ENCODE assay signal across 19 cellular contexts in the genomic region with DNA sequence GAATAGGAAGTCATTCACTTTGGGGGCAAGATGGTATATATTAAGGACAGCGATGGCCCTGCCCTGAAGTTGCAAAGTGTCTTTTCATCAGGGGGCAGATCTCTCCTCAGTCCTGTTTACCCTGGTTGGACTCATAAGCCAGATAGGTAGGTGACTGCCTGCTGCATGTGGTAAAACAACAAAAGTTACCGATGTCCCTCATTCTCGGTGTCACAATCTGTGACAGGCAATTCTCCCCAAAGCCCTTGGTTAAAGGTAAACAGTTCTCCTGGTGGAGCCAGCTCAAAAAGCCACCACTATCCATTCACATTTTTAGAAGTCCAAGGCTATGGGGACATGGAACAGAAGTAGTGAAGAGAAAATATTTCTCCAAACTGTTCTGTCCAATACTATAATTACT. TPM values are rescaled to one million over a fixed set of nuclear protein-coding genes. Genes with fewer than 3 reads are reported as not detected.
A peak's percentile ranks its signal among the peaks of the same experiment; 100 is the strongest.
DNase-seq lines count a peak whose midpoint lies in the region; ATAC-seq and TF ChIP-seq lines count a peak whose summit lies in the region.
"Had no signal": no experiment of that assay in that cellular context is flagged by ENCODE, and none has a peak within 500 bp of the region (broad histone marks: within the 10 kb centered on the region; RNA-seq: fewer than 3 reads in every experiment).

No MANE protein-coding gene starts in this region.

- H3K36me3 ChIP-seq in PC-3 (ENCODE audit: low read depth, low read length), result no peaks in the 10 kb centered on the region
- no peaks in the 10 kb centered on the region for H3K36me3 ChIP-seq in esophagus muscularis mucosa
- no peaks in the 10 kb centered on the region for H3K36me3 ChIP-seq in liver (ENCODE audit: control insufficient read depth in 4 of 4, insufficient read depth in 3 of 4, low read depth in 1 of 4, low read length in 3 of 4)
- no peaks in the 10 kb centered on the region for H3K36me3 ChIP-seq in hepatocyte (replicated peaks; ENCODE audit: insufficient read depth, low read depth)
- H3K36me3 ChIP-seq: BE2C; BLaER1 treated with 17β-estradiol and CSF1 and Interleukin-3, amounts not matched to agents 10 nM and 100 nM; HAP-1 had no signal

- H3K27me3 ChIP-seq in PC-3 (ENCODE audit: low read length) (no peaks in the 10 kb centered on the region), esophagus muscularis mucosa (no peaks in the 10 kb centered on the region), liver (ENCODE audit: control insufficient read depth in 4 of 4, insufficient read depth in 4 of 4, low read length in 3 of 4) (no peaks in the 10 kb centered on the region), hepatocyte (no peaks in the 10 kb centered on the region)
- H3K27me3 ChIP-seq: BE2C; BLaER1 treated with 17β-estradiol and CSF1 and Interleukin-3, amounts not matched to agents 10 nM and 100 nM had no signal

- no peak for TF ChIP-seq CTCF in PC-3 (conservative IDR thresholded peaks at IDR 0.05; ENCODE audit: low read depth, low read length)
- TF ChIP-seq CTCF in esophagus muscularis mucosa (IDR thresholded peaks at IDR 0.05), result no peak
- TF ChIP-seq CTCF in liver (IDR thresholded peaks at IDR 0.05; ENCODE audit: low read depth, low read length, missing input control), result no peak
- no peak for TF ChIP-seq CTCF in hepatocyte (IDR thresholded peaks at IDR 0.05; ENCODE audit: poor library complexity)

- 94% methylated on average over 3 of the region's 3 CpGs for WGBS in esophagus muscularis mucosa
- WGBS in liver, result 65% methylated on average over 3 of the region's 3 CpGs
- 78% methylated on average over 3 of the region's 3 CpGs for WGBS in hepatocyte (ENCODE audit: low lambda C conversion rate, missing lambda C conversion rate)

- no peak overlapping the region for H3K4me3 ChIP-seq in PC-3 (ENCODE audit: low read length)
- H3K4me3 ChIP-seq in esophagus muscularis mucosa, result no peak overlapping the region
- no peak overlapping the region for H3K4me3 ChIP-seq in liver (ENCODE audit: low read depth in 1 of 3, low read length in 3 of 3)
- H3K4me3 ChIP-seq in hepatocyte, result no peak overlapping the region
- H3K4me3 ChIP-seq: A549; BLaER1 treated with 17β-estradiol and CSF1 and Interleukin-3, amounts not matched to agents 10 nM and 100 nM; HAP-1 had no signal

- TF ChIP-seq POLR2A in esophagus muscularis mucosa (IDR thresholded peaks at IDR 0.05; ENCODE audit: low read depth), result no peak

- no peak overlapping the region for H2AFZ ChIP-seq in PC-3 (ENCODE audit: low read length)
- H2AFZ ChIP-seq in hepatocyte, result no peak overlapping the region

- H3K79me2 ChIP-seq in PC-3 (ENCODE audit: low read length) (no peaks in the 10 kb centered on the region), hepatocyte (no peaks in the 10 kb centered on the region)

- BruUV-seq in PC-3 (replicated peaks; lab: Mats Ljungman, UMichigan), result no TSS peak

- POLR2A ChIA-PET in PC-3 (lab: Charles Lee; ENCODE audit: unreplicated experiment), result no interaction called here

- TF ChIP-seq RAD21 in liver (IDR thresholded peaks at IDR 0.05), result peak; percentile 47 to 66

- ATAC-seq in PC-3, result no peak
- ATAC-seq: A549 had no signal

- no peak for TF ChIP-seq EP300 in esophagus muscularis mucosa (IDR thresholded peaks at IDR 0.05)

- H3K9me2 ChIP-seq in PC-3 (replicated peaks; ENCODE audit: low read length) (no peaks in the 10 kb centered on the region), hepatocyte (replicated peaks; ENCODE audit: insufficient read depth) (no peaks in the 10 kb centered on the region)

- H3F3A ChIP-seq in PC-3 (ENCODE audit: low read length, unreplicated experiment), result peaks cover 4% of the 10 kb centered on the region

- H3K4me2 ChIP-seq in PC-3 (ENCODE audit: low read length) (peak overlapping the region; percentile 37), hepatocyte (no peak overlapping the region)
- H3K4me2 ChIP-seq: A549; BLaER1 treated with 17β-estradiol and CSF1 and Interleukin-3, amounts not matched to agents 10 nM and 100 nM had no signal

- H3K4me1 ChIP-seq in PC-3 (ENCODE audit: insufficient read depth, low read length) (peaks cover 36% of the 10 kb centered on the region), esophagus muscularis mucosa (peaks cover 0 to 3% (median 0%) of the 10 kb centered on the region in 4 donors), liver (ENCODE audit: control insufficient read depth in 4 of 4, insufficient read depth in 4 of 4, low read length in 3 of 4) (peaks cover 0 to 13% (median 7%) of the 10 kb centered on the region in 4 donors), hepatocyte (ENCODE audit: insufficient read depth) (no peaks in the 10 kb centered on the region)
- H3K4me1 ChIP-seq: A549, HAP-1 had no signal

- H3K27ac ChIP-seq in PC-3 (ENCODE audit: low read length), result peak overlapping the region; percentile 73
- H3K27ac ChIP-seq in esophagus muscularis mucosa (replicated peaks in 1 of 4), result no peak overlapping the region
- no peak overlapping the region for H3K27ac ChIP-seq in liver (ENCODE audit: low read depth in 1 of 2, low read length in 2 of 2)
- H3K27ac ChIP-seq in hepatocyte, result no peak overlapping the region
- H3K27ac ChIP-seq: A549; BLaER1 treated with 17β-estradiol and CSF1 and Interleukin-3, amounts not matched to agents 10 nM and 100 nM had no signal

- DNase-seq in PC-3 (no peak), esophagus muscularis mucosa (ENCODE audit: extremely low spot score) (peak; percentile 50), hepatocyte (ENCODE audit: low spot score) (no peak), DMS153 (lab: John Stamatoyannopoulos, UW) (no peak), NCI-H2107 (lab: John Stamatoyannopoulos, UW) (no peak)
- DNase-seq: 8988T; ACHN; AML-193; BE2C; CD4-positive, alpha-beta T cell; CD8-positive, alpha-beta memory T cell; DMS 273 treated with DMSO at 0.1 percent for 48 hours; GF-D8; GOT3; HFFc6 had no signal

- H4K20me1 ChIP-seq in PC-3 (ENCODE audit: low read length), result no peaks in the 10 kb centered on the region
- no peaks in the 10 kb centered on the region for H4K20me1 ChIP-seq in hepatocyte (ENCODE audit: insufficient read depth, poor library complexity, severe bottlenecking)
- H4K20me1 ChIP-seq: BLaER1 treated with 17β-estradiol and CSF1 and Interleukin-3, amounts not matched to agents 10 nM and 100 nM had no signal

- H3K9ac ChIP-seq in PC-3 (ENCODE audit: low read length), result no peak overlapping the region; the same call in 1 of the 2 replicates
- H3K9ac ChIP-seq in liver (ENCODE audit: low read depth in 1 of 2, low read length in 2 of 2), result no peak overlapping the region
- H3K9ac ChIP-seq: BLaER1 treated with 17β-estradiol and CSF1 and Interleukin-3, amounts not matched to agents 10 nM and 100 nM had no signal

- CTCF ChIA-PET in PC-3 (lab: Charles Lee), result no interaction called here

- H3K9me3 ChIP-seq in PC-3 (ENCODE audit: low read length) (no peaks in the 10 kb centered on the region), esophagus muscularis mucosa (peaks cover 0 to 4% (median 0%) of the 10 kb centered on the region in 4 donors), liver (ENCODE audit: control insufficient read depth in 4 of 4, low read length in 3 of 4) (no peaks in the 10 kb centered on the region), hepatocyte (ENCODE audit: low read depth) (no peaks in the 10 kb centered on the region)
- H3K9me3 ChIP-seq: A549, BE2C, HAP-1 had no signal

- intact Hi-C loops in PC-3 (cut with micrococcal nuclease), result loop anchor here (5.0 kb wide), 1 partner anchor 691 kb away; the partner anchor contains the start of gene DLX5
- intact Hi-C loops in esophagus muscularis mucosa (cut with DNase I), result no loop called here

TF ChIP-seq in liver, 16 proteins besides CTCF, POLR2A, EP300 and RAD21 (continues in another document):
- peak; percentile 61 to 63 for TF ChIP-seq HNF4A (conservative IDR thresholded peaks at IDR 0.05)
- TF ChIP-seq HNF4G (IDR thresholded peaks at IDR 0.05), result no peak
- peak; percentile 19 to 35 for TF ChIP-seq RXRA (IDR thresholded peaks at IDR 0.05)
- no peak for TF ChIP-seq GABPA (IDR thresholded peaks at IDR 0.05 in 1 of 2, conservative IDR thresholded peaks at IDR 0.05 in 1 of 2)
- TF ChIP-seq FOXA1 (IDR thresholded peaks at IDR 0.05), result no peak
- TF ChIP-seq NR2F2 (IDR thresholded peaks at IDR 0.05), result no peak
- no peak for TF ChIP-seq REST (IDR thresholded peaks at IDR 0.05)
- no peak for TF ChIP-seq EGR1 (IDR thresholded peaks at IDR 0.05; ENCODE audit: low read depth in 2 of 2)

RNA-seq across cellular contexts. Expression of gene SLC25A13, which starts 9.9 kb away (rescaled TPM):
- total RNA-seq in PC-3 (2014; rRNA removed) (14.6 and 19.5 TPM in 2 replicates), esophagus muscularis mucosa (10 to 100 TPM in 3 of 4 donors, 1 to 10 TPM in 1; 8.6 to 17.4 (median 14.4) TPM), liver (100 to 1,000 TPM in 1 of 2 donors, 10 to 100 TPM in 1; 45.6 to 116 TPM), hepatocyte (53.2 and 55.1 TPM in 2 replicates)
- polyA plus RNA-seq in liver (10 to 100 TPM; 52.4 to 75.4 TPM), hepatocyte (28.2 and 37.5 TPM in 2 replicates)
